In the genomic region with DNA sequence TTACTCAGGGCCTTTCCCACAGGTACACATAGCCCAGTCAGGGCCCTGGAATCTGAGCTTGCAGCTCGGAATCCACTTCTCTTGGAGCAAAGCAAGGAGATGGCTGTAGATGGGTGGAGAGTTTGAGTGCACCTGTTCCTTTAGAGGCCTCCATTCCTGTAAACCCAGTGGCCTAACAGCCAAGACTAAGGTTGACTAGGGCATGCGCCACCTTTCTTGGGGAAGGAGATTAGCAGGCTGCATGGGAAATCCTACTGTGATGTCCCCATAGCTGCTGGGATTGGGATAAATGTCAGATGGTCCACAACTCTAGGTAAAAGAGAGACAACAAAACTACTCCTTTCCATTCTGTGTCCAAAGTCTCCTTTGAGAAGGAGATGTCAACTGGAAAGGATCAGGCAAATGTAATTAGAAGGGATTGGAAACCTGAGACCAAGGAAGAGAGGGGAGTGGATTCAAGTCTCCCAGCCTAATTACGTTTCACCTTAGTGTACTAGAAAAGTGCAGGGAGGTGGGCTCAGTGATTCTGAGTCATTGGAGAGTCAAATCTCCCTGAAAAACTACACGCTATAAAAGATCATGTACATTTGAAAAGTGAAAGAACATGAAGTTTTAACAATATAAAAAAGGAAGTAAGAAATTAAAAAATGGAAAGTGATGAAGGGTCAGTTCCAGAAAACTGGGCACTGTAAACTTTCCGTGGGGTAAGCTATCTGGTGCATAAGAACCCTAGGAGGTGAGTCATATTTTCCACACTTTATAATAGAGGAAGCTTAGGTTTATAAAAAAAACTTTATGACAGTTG, we compare ENCODE assay signal across 2 cellular contexts.
A peak's percentile ranks its signal among the peaks of the same experiment; 100 is the strongest.
TF ChIP-seq lines count a peak whose summit lies in the region.

No MANE protein-coding gene starts in this region.

TF ChIP-seq in GM23338, 12 proteins besides CTCF, POLR2A, EP300 and RAD21:
- TF ChIP-seq, protein P1, sequence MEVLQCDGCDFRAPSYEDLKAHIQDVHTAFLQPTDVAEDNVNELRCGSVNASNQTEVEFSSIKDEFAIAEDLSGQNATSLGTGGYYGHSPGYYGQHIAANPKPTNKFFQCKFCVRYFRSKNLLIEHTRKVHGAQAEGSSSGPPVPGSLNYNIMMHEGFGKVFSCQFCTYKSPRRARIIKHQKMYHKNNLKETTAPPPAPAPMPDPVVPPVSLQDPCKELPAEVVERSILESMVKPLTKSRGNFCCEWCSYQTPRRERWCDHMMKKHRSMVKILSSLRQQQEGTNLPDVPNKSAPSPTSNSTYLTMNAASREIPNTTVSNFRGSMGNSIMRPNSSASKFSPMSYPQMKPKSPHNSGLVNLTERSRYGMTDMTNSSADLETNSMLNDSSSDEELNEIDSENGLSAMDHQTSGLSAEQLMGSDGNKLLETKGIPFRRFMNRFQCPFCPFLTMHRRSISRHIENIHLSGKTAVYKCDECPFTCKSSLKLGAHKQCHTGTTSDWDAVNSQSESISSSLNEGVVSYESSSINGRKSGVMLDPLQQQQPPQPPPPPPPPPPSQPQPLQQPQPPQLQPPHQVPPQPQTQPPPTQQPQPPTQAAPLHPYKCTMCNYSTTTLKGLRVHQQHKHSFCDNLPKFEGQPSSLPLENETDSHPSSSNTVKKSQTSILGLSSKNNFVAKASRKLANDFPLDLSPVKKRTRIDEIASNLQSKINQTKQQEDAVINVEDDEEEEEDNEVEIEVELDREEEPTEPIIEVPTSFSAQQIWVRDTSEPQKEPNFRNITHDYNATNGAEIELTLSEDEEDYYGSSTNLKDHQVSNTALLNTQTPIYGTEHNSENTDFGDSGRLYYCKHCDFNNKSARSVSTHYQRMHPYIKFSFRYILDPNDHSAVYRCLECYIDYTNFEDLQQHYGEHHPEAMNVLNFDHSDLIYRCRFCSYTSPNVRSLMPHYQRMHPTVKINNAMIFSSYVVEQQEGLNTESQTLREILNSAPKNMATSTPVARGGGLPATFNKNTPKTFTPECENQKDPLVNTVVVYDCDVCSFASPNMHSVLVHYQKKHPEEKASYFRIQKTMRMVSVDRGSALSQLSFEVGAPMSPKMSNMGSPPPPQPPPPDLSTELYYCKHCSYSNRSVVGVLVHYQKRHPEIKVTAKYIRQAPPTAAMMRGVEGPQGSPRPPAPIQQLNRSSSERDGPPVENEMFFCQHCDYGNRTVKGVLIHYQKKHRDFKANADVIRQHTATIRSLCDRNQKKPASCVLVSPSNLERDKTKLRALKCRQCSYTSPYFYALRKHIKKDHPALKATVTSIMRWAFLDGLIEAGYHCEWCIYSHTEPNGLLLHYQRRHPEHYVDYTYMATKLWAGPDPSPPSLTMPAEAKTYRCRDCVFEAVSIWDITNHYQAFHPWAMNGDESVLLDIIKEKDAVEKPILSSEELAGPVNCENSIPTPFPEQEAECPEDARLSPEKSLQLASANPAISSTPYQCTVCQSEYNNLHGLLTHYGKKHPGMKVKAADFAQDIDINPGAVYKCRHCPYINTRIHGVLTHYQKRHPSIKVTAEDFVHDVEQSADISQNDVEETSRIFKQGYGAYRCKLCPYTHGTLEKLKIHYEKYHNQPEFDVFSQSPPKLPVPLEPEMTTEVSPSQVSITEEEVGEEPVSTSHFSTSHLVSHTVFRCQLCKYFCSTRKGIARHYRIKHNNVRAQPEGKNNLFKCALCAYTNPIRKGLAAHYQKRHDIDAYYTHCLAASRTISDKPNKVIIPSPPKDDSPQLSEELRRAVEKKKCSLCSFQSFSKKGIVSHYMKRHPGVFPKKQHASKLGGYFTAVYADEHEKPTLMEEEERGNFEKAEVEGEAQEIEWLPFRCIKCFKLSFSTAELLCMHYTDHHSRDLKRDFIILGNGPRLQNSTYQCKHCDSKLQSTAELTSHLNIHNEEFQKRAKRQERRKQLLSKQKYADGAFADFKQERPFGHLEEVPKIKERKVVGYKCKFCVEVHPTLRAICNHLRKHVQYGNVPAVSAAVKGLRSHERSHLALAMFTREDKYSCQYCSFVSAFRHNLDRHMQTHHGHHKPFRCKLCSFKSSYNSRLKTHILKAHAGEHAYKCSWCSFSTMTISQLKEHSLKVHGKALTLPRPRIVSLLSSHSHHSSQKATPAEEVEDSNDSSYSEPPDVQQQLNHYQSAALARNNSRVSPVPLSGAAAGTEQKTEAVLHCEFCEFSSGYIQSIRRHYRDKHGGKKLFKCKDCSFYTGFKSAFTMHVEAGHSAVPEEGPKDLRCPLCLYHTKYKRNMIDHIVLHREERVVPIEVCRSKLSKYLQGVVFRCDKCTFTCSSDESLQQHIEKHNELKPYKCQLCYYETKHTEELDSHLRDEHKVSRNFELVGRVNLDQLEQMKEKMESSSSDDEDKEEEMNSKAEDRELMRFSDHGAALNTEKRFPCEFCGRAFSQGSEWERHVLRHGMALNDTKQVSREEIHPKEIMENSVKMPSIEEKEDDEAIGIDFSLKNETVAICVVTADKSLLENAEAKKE (CRISPR knock-in tag; IDR thresholded peaks at IDR 0.05), result no peak
- TF ChIP-seq NANOG (IDR thresholded peaks at IDR 0.05; ENCODE audit: borderline replicate concordance) (no peak), ZNF331 (CRISPR knock-in tag; IDR thresholded peaks at IDR 0.05; ENCODE audit: low read depth) (no peak), CREB1 (CRISPR knock-in tag; IDR thresholded peaks at IDR 0.05; ENCODE audit: low read depth) (no peak), EZH2phosphoT487 (IDR thresholded peaks at IDR 0.05; ENCODE audit: unreplicated experiment) (no peak), EZH2 (IDR thresholded peaks at IDR 0.05; ENCODE audit: low read depth, unreplicated experiment) (no peak), STAT1 (IDR thresholded peaks at IDR 0.05; ENCODE audit: unreplicated experiment) (no peak), ZNF114 (CRISPR knock-in tag; IDR thresholded peaks at IDR 0.05) (no peak), JUNB (IDR thresholded peaks at IDR 0.05; ENCODE audit: unreplicated experiment) (no peak)
- TF ChIP-seq, protein P2, sequence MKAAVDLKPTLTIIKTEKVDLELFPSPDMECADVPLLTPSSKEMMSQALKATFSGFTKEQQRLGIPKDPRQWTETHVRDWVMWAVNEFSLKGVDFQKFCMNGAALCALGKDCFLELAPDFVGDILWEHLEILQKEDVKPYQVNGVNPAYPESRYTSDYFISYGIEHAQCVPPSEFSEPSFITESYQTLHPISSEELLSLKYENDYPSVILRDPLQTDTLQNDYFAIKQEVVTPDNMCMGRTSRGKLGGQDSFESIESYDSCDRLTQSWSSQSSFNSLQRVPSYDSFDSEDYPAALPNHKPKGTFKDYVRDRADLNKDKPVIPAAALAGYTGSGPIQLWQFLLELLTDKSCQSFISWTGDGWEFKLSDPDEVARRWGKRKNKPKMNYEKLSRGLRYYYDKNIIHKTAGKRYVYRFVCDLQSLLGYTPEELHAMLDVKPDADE (IDR thresholded peaks at IDR 0.05), result no peak
TF ChIP-seq in GM23338: peak in this region for 0.

TF ChIP-seq in K562, 482 proteins besides CTCF, POLR2A, EP300 and RAD21:
- TF ChIP-seq CTCFL (IDR thresholded peaks at IDR 0.05; ENCODE audit: borderline replicate concordance, insufficient read depth, low read depth, low read length, poor library complexity, severe bottlenecking) (peak; percentile 11), NRF1 (conservative IDR thresholded peaks at IDR 0.05 in 1 of 2, IDR thresholded peaks at IDR 0.05 in 1 of 2) (peak; percentile 53 to 56)
- TF ChIP-seq, protein P3, sequence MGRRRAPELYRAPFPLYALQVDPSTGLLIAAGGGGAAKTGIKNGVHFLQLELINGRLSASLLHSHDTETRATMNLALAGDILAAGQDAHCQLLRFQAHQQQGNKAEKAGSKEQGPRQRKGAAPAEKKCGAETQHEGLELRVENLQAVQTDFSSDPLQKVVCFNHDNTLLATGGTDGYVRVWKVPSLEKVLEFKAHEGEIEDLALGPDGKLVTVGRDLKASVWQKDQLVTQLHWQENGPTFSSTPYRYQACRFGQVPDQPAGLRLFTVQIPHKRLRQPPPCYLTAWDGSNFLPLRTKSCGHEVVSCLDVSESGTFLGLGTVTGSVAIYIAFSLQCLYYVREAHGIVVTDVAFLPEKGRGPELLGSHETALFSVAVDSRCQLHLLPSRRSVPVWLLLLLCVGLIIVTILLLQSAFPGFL (CRISPR knock-in tag; IDR thresholded peaks at IDR 0.05), result no peak
